Comparison of ENCODE assay signal across 8 cellular contexts in the genomic region with DNA sequence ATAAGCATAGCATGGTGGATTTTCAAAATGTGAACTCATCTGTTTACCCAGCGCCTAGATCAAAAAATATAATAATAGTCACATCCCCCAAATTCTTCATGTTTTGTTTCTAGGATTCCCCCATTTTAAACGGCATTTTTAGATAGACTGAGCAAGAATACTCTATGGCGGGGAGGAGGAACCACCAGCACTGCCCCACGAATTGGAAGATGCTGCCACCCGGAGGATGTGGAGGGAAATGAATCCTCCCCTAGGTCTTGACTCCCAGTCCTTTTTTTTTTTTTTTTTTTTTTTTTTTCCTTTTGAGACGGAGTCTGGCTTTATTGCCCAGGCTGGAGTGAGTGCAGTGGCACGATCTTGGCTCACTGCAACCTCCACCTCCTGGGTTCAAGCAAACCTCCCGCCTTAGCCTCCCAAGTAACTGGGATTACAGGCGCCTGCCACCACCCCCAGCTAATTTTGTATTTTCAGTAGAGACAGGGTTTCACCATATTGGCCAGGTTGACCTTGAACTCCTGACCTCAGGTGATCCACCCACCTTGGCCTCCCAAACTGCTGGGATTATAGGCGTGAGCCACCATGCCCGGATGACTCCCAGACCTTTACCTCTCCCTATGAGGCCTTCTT. TPM values are rescaled to one million over a fixed set of nuclear protein-coding genes. Genes with fewer than 3 reads are reported as not detected.
DNase-seq lines count a peak whose midpoint lies in the region; ATAC-seq and TF ChIP-seq lines count a peak whose summit lies in the region.
"Not testable (repeated sequence)": the region's sequence is repeated elsewhere in the genome, so short reads cannot be mapped to it uniquely, and the experiment has no call there.

No MANE protein-coding gene starts in this region.

- H3K4me1 ChIP-seq in PC-9 (replicated peaks; ENCODE audit: insufficient read depth) = not testable (repeated sequence)

- not testable (repeated sequence) for H3K4me2 ChIP-seq in PC-9

- peaks cover 39% of the 10 kb centered on the region for H3K27me3 ChIP-seq in PC-9 (ENCODE audit: insufficient read depth, low read depth)

- H3K4me3 ChIP-seq in PC-9 = not testable (repeated sequence)

- H3F3A ChIP-seq in PC-9 (ENCODE audit: insufficient read depth, low read depth) = not testable (repeated sequence)

- not testable (repeated sequence) for BruUV-seq in PC-9 (replicated peaks; lab: Mats Ljungman, UMichigan)

- intact Hi-C loops in PC-9 (cut with micrococcal nuclease; ENCODE audit: unreplicated experiment) = loop anchor here (1.0 to 2.0 kb wide), 2 partner anchors 41 to 183 kb away; no protein-coding TSS in a partner anchor

- not testable (repeated sequence) for H3K79me2 ChIP-seq in PC-9 (ENCODE audit: low read depth)

- H3K36me3 ChIP-seq in PC-9 (ENCODE audit: low read depth) = not testable (repeated sequence)

- H2AFZ ChIP-seq in PC-9 = not testable (repeated sequence)

- peak; percentile 59 for ATAC-seq in GM18868 (IDR thresholded peaks at IDR 0.05; ENCODE audit: unreplicated experiment)

- H3K27ac ChIP-seq in PC-9 = not testable (repeated sequence)

- TF ChIP-seq CTCF in PC-9 (conservative IDR thresholded peaks at IDR 0.05) = peak; percentile 62

- H3K9me2 ChIP-seq in PC-9 (ENCODE audit: insufficient read depth) = not testable (repeated sequence)

- H3K9me3 ChIP-seq in PC-9 (ENCODE audit: insufficient read depth, low read depth) = not testable (repeated sequence)

- H4K20me1 ChIP-seq in PC-9 (ENCODE audit: insufficient read depth) = not testable (repeated sequence)

- POLR2A ChIA-PET in PC-9 (lab: Charles Lee; ENCODE audit: unreplicated experiment) = not testable (repeated sequence)

- CTCF ChIA-PET in PC-9 (lab: Charles Lee) = interaction anchor here (0.6 kb wide), 1 partner anchor 262 kb away, joined by 3 read pairs; no protein-coding TSS in a partner anchor

- DNase-seq in AG08396 (ENCODE audit: low spot score) (peak; percentile 86), MV-4-11 (lab: John Stamatoyannopoulos, UW) (peak; percentile 74), PC-9 (peak; percentile 57 to 74), dermis microvascular lymphatic vessel endothelial cell (ENCODE audit: low read depth in 2 of 2) (peak; percentile 73 to 84), kidney tubule cell (ENCODE audit: low spot score) (peak; percentile 75)
- peak; percentile 22 for DNase-seq in activated CD8-positive, alpha-beta memory T cell treated with anti-CD3 and anti-CD28 coated beads, Interleukin-2, amount 50 U/mL, for 1 hour (ENCODE audit: extremely low read depth)
- peak; percentile 76 for DNase-seq in stimulated activated CD4-positive, alpha-beta T cell treated with anti-CD3 and anti-CD28 coated beads, Interleukin-15, amount 100 ng/mL, for 24 hours

RNA-seq across cellular contexts. Expression of a gene that starts 7.5 kb away (rescaled TPM):
- not detected in 2 replicates for total RNA-seq in PC-9 (2021)
- under 0.01 TPM in 2 replicates for total RNA-seq in dermis microvascular lymphatic vessel endothelial cell

Comparison
In these comparisons a context has a peak if more than half of its experiments do, and no peak if none do; other contexts are left out.
1. DNase-seq: peak in every context shown above with its lines; median percentile 86 in AG08396; 78 in dermis microvascular lymphatic vessel endothelial cell; 76 in stimulated activated CD4-positive, alpha-beta T cell treated with anti-CD3 and anti-CD28 coated beads, Interleukin-15, amount 100 ng/mL, for 24 hours; 75 in kidney tubule cell; 74 in MV-4-11; 66 in PC-9; 22 in activated CD8-positive, alpha-beta memory T cell treated with anti-CD3 and anti-CD28 coated beads, Interleukin-2, amount 50 U/mL, for 1 hour.